1 cellular context compared by ENCODE assay signal in the genomic region with DNA sequence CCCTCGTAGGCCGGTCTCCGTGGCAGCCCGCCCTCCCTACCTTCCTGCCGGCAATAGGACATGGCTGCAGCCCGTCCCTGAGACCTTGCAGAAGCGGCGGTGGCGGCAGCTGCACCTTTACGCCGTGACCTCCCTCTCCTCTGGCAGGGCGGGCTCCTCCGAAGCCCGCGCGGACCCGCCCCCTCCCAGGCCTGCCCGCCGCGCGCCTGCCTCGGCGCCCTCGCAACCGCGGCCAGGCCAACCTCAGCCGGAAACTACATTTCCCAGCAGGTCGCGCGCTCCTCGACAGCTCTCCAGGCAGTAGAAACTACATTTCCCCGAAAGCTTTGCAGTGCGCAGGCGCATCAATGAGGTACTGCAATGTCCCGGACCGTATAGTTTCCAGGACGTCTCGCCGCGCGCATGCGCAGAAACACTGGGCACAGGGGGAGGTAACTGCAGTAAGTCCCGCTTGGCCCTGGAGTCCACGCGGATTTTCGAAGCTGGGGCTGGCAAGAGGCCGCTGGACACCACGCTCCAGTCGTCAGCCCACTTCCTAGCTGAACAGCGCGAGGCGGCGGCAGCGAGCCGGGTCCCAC.
TF ChIP-seq lines count a peak whose summit lies in the region.

Gene CHCHD4, minus strand, starts transcription at position 256 of the 578 bp plus-strand sequence. Its CDS starts 194 bp downstream, at position 62.
A gene with protein sequence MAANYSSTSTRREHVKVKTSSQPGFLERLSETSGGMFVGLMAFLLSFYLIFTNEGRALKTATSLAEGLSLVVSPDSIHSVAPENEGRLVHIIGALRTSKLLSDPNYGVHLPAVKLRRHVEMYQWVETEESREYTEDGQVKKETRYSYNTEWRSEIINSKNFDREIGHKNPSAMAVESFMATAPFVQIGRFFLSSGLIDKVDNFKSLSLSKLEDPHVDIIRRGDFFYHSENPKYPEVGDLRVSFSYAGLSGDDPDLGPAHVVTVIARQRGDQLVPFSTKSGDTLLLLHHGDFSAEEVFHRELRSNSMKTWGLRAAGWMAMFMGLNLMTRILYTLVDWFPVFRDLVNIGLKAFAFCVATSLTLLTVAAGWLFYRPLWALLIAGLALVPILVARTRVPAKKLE (plus strand): TSS at position 438 of the 578 bp plus-strand sequence. CDS start 142 bp downstream, outside the sequence.

TF ChIP-seq in H1, 55 proteins besides CTCF, POLR2A, EP300 and RAD21:
- TF ChIP-seq KDM4A (IDR thresholded peaks at IDR 0.05; ENCODE audit: low read depth, low read length, severe bottlenecking) (peak; percentile 88), ASH2L (IDR thresholded peaks at IDR 0.05; ENCODE audit: low read length) (peak; percentile 45), CHD1 (IDR thresholded peaks at IDR 0.05; ENCODE audit: low read depth, low read length) (no peak), KDM1A (IDR thresholded peaks at IDR 0.05; ENCODE audit: borderline replicate concordance, low read length) (no peak), NANOG (IDR thresholded peaks at IDR 0.05; ENCODE audit: insufficient read depth, low read depth, low read length, poor library complexity, severe bottlenecking) (peak; percentile 14), RBBP5 (IDR thresholded peaks at IDR 0.05; ENCODE audit: borderline replicate concordance, low read depth, low read length) (0 out of 2 replicates have a peak, but pooled peaks have one; percentile 17), SP4 (IDR thresholded peaks at IDR 0.05; ENCODE audit: low read length) (no peak), ATF3 (IDR thresholded peaks at IDR 0.05; ENCODE audit: insufficient read depth, low read depth, low read length) (peak; percentile 51; the same call in 1 of the 2 replicates), SIRT6 (IDR thresholded peaks at IDR 0.05; ENCODE audit: low read length) (no peak), SP2 (IDR thresholded peaks at IDR 0.05; ENCODE audit: low read length) (no peak), SRF (IDR thresholded peaks at IDR 0.05; ENCODE audit: low read depth, low read length) (0 out of 2 replicates have a peak, but pooled peaks have one; percentile 20), TAF7 (optimal IDR thresholded peaks at IDR 0.05; ENCODE audit: borderline replicate concordance, low read depth, low read length) (peak; percentile 17), SAP30 (IDR thresholded peaks at IDR 0.05; ENCODE audit: insufficient read depth, insufficient replicate concordance, low read length) (no peak), USF2 (IDR thresholded peaks at IDR 0.05; ENCODE audit: low read length) (peak; percentile 82), MAX (IDR thresholded peaks at IDR 0.05) (no peak; the same call in 1 of the 2 replicates), RFX5 (IDR thresholded peaks at IDR 0.05; ENCODE audit: borderline replicate concordance, low read depth, low read length) (no peak), FOSL1 (IDR thresholded peaks at IDR 0.05; ENCODE audit: insufficient read depth, low read depth, low read length) (no peak), PHF8 (conservative IDR thresholded peaks at IDR 0.05; ENCODE audit: low read depth, low read length) (peak; percentile 44; the same call in 1 of the 2 replicates), NRF1 (IDR thresholded peaks at IDR 0.05; ENCODE audit: low read depth, low read length) (peak; percentile 99), BCL11A (IDR thresholded peaks at IDR 0.05; ENCODE audit: low read depth in 2 of 2, low read length in 2 of 2) (no peak), EGR1 (IDR thresholded peaks at IDR 0.05; ENCODE audit: borderline replicate concordance, low read depth, low read length) (peak; percentile 42; the same call in 1 of the 2 replicates), SIN3A (conservative IDR thresholded peaks at IDR 0.05 in 1 of 2, IDR thresholded peaks at IDR 0.05 in 1 of 2; ENCODE audit: low read depth in 1 of 2, low read length in 2 of 2) (0 out of 4 replicates have a peak, but pooled peaks of 1 of the 2 experiments have one; percentile 14), TCF12 (IDR thresholded peaks at IDR 0.05; ENCODE audit: low read depth, low read length) (no peak), YY1 (IDR thresholded peaks at IDR 0.05; ENCODE audit: low read depth, low read length) (0 out of 2 replicates have a peak, but pooled peaks have one; percentile 11), CEBPB (IDR thresholded peaks at IDR 0.05; ENCODE audit: low read depth, low read length) (no peak), MAFK (IDR thresholded peaks at IDR 0.05; ENCODE audit: low read depth, low read length) (no peak), HDAC2 (IDR thresholded peaks at IDR 0.05; ENCODE audit: borderline replicate concordance in 1 of 2, low read depth in 2 of 2, low read length in 2 of 2) (no peak), SIX5 (IDR thresholded peaks at IDR 0.05; ENCODE audit: low read depth, low read length) (peak; percentile 97), CREB1 (IDR thresholded peaks at IDR 0.05) (peak; percentile 74), TAF1 (IDR thresholded peaks at IDR 0.05; ENCODE audit: low read depth, low read length) (peak; percentile 76; the same call in 1 of the 2 replicates), GABPA (IDR thresholded peaks at IDR 0.05; ENCODE audit: borderline replicate concordance, insufficient read depth, low read length) (no peak)
- TF ChIP-seq, protein P1, sequence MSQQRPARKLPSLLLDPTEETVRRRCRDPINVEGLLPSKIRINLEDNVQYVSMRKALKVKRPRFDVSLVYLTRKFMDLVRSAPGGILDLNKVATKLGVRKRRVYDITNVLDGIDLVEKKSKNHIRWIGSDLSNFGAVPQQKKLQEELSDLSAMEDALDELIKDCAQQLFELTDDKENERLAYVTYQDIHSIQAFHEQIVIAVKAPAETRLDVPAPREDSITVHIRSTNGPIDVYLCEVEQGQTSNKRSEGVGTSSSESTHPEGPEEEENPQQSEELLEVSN (IDR thresholded peaks at IDR 0.05): 0 out of 2 replicates have a peak, but pooled peaks have one; percentile 10
